In the genomic region with DNA sequence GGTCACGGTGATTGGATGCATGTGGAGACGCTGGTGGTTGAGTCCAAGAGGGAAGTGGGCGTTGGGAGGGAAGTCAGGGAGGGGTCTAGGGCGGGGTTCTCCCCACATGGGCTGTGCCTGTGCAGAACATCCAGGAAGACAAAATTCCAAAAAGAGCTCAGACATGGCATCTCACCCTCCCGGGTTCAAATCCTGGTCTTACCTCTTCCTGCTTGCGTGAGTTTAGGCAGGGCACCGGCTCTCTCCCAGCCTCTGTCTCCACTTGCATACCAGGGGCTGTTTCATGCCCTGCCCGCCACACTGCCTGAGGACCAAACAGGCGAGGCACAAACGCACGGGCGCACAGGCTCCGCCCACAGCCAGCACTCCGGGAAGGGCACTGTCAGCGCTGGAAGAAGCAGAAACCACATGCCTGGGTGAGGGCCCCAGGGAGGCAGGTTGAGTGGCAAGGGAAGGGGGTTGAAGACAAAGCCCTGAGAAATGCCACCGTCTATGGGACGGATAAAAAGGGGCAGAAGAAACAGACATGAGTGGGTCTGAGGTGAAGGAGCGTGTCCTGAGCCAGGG, we compare ENCODE assay signal across 12 cellular contexts.
"Had no signal": no experiment of that assay in that cellular context is flagged by ENCODE, and none has a peak within 500 bp of the region (broad histone marks: within the 10 kb centered on the region; RNA-seq: fewer than 3 reads in every experiment).

No MANE protein-coding gene starts in this region.

- ATAC-seq: psoas muscle had no signal

- H3K9me3 ChIP-seq: adrenal gland, esophagus muscularis mucosa, psoas muscle, sigmoid colon had no signal

- H3K4me3 ChIP-seq: adrenal gland, esophagus muscularis mucosa, psoas muscle, sigmoid colon had no signal

- H3K4me1 ChIP-seq: adrenal gland, psoas muscle, sigmoid colon had no signal

- DNase-seq: activated CD4-positive, alpha-beta T cell treated with anti-CD3 and anti-CD28 coated beads, Interleukin-2, amount 10 ng/mL, durations not matched to agents 24 days and 14 days; activated CD4-positive, CD25-positive, alpha-beta regulatory T cell; activated naive CD4-positive, alpha-beta T cell treated with anti-CD3 and anti-CD28 coated beads, Interleukin-2, amount 50 U/mL, for 16 hours; activated T-cell treated with anti-CD3 and anti-CD28 coated beads, Interleukin-2, amount 50 U/mL, for 1 hour; hypothalamus; mesendoderm; psoas muscle; sigmoid colon; stimulated activated CD4-positive, alpha-beta T cell treated with anti-CD3 and anti-CD28 coated beads, Interleukin-1b, Interleukin-23, amount 100 ng/mL, for 48 hours; SW 1271 had no signal

- H3K36me3 ChIP-seq: adrenal gland, esophagus muscularis mucosa, sigmoid colon had no signal

- H3K27ac ChIP-seq: adrenal gland, esophagus muscularis mucosa, psoas muscle, sigmoid colon had no signal
